ENCODE assay signal across 9 cellular contexts in the genomic region with DNA sequence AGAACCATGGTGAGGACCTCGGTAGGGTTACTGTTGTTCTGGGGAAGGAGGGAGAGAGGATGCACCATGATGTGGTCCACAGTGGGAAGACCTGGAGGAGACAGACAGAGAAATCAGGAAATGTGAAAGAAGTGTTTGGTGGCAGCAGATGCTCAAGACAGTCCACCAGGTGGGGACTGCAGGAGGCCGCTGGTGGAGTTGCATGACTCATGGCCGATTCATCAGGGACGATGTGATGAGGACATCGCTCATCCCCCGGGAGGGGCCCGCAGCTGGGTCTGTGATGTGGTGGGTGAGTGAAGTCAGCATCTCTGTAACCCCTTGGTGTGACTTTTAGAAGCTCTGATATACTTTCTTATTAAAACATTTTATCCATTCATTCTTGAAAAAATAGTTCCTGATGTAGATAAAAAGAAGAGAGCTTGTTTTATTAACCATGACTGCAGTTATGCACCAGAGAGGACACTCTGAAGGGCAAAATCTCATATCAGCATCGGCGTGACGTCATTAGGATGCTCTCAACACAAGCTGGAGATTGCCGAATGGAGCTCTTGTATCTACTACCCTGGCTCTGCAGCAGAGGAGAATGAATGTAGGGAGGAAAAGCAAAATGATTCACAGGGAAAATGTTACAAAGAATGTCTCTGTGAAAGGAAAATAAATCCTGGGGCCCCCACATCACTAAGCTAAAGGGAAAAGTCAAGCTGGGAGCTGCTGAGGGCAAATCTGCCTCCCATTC.
DNase-seq lines count a peak whose midpoint lies in the region; ATAC-seq and TF ChIP-seq lines count a peak whose summit lies in the region.
"Had no signal": no experiment of that assay in that cellular context is flagged by ENCODE, and none has a peak within 500 bp of the region (broad histone marks: within the 10 kb centered on the region; RNA-seq: fewer than 3 reads in every experiment).

No MANE protein-coding gene starts in this region.

- H2BK15ac ChIP-seq in mesendoderm (replicated peaks; ENCODE audit: low read depth), result no peak overlapping the region

- H2BK5ac ChIP-seq in mesendoderm (ENCODE audit: low read length), result no peak overlapping the region

- no peak overlapping the region for H3K4me3 ChIP-seq in mesendoderm (ENCODE audit: low read length)
- no peak overlapping the region for H3K4me3 ChIP-seq in transverse colon
- no peak overlapping the region for H3K4me3 ChIP-seq in spleen
- H3K4me3 ChIP-seq: upper lobe of left lung had no signal

- WGBS in mesendoderm (ENCODE audit: extremely low coverage, insufficient coverage, low lambda C conversion rate), result no CpG with 5 or more reads among the region's 11 CpGs
- 64 to 67% methylated on average over 5 to 11 of the region's 11 CpGs for WGBS in transverse colon (ENCODE audit: low coverage in 1 of 2), 2 donors
- 68 to 80% (median 73%) methylated on average over 11 of the region's 11 CpGs for WGBS in spleen, 5 donors

- H3K4ac ChIP-seq in mesendoderm (ENCODE audit: low read depth, low read length), result no peak overlapping the region

- no peaks in the 10 kb centered on the region for H3K27me3 Mint-ChIP-seq in type B pancreatic cell

- no peak overlapping the region for H3K27ac Mint-ChIP-seq in type B pancreatic cell

- peaks cover 6% of the 10 kb centered on the region for H3K9me3 Mint-ChIP-seq in type B pancreatic cell

- no peak overlapping the region for H2BK120ac ChIP-seq in mesendoderm (ENCODE audit: low read depth, low read length)

- peak overlapping the region; percentile 17 for H3K56ac ChIP-seq in mesendoderm (ENCODE audit: low read length)

- H3K36me3 Mint-ChIP-seq in type B pancreatic cell, result peaks cover 20% of the 10 kb centered on the region

- H3K4me1 Mint-ChIP-seq in type B pancreatic cell (ENCODE audit: unreplicated experiment), result peaks cover 5% of the 10 kb centered on the region

- TF ChIP-seq EP300 in transverse colon (IDR thresholded peaks at IDR 0.05; ENCODE audit: low read depth), result no peak

- no peak overlapping the region for H4K5ac ChIP-seq in mesendoderm (ENCODE audit: low read length)

- H3K27ac ChIP-seq in mesendoderm (ENCODE audit: low read depth, low read length) (no peak overlapping the region), transverse colon (no peak overlapping the region), spleen (no peak overlapping the region)

- H3K4me1 ChIP-seq in mesendoderm (ENCODE audit: control insufficient read depth, low read depth, low read length) (peaks cover 13% of the 10 kb centered on the region), transverse colon (no peaks in the 10 kb centered on the region), spleen (peaks cover 0 to 5% (median 0%) of the 10 kb centered on the region in 6 donors)

- H3K27me3 ChIP-seq in mesendoderm (ENCODE audit: insufficient read depth, low read length, poor library complexity) (no peaks in the 10 kb centered on the region), transverse colon (no peaks in the 10 kb centered on the region), spleen (replicated peaks in 1 of 7) (no peaks in the 10 kb centered on the region)
- H3K27me3 ChIP-seq: upper lobe of left lung had no signal

- H3K79me2 ChIP-seq in mesendoderm (ENCODE audit: control insufficient read depth, insufficient read depth, low read length), result no peaks in the 10 kb centered on the region

- peak overlapping the region; percentile 18 for H2AK5ac ChIP-seq in mesendoderm (ENCODE audit: low read length)

- TF ChIP-seq CTCF in transverse colon (IDR thresholded peaks at IDR 0.05), result no peak
- TF ChIP-seq CTCF in type B pancreatic cell (conservative IDR thresholded peaks at IDR 0.05), result no peak
- no peak for TF ChIP-seq CTCF in spleen (IDR thresholded peaks at IDR 0.05 in 8 of 11, conservative IDR thresholded peaks at IDR 0.05 in 3 of 11)

- intact Hi-C loops in transverse colon (cut with DNase I; ENCODE audit: low total_unique reads) (no loop called here), spleen (cut with DNase I; ENCODE audit: low total_unique reads) (no loop called here)

- no peak overlapping the region for H3K4me3 Mint-ChIP-seq in type B pancreatic cell

- no peaks in the 10 kb centered on the region for H3K9me3 ChIP-seq in transverse colon
- peaks cover 0 to 12% (median 5%) of the 10 kb centered on the region in 8 donors for H3K9me3 ChIP-seq in spleen
- H3K9me3 ChIP-seq: upper lobe of left lung had no signal

- no peak for TF ChIP-seq POLR2A in transverse colon (IDR thresholded peaks at IDR 0.05)
- no peak for TF ChIP-seq POLR2A in spleen (IDR thresholded peaks at IDR 0.05)

- H3K9ac ChIP-seq in mesendoderm (ENCODE audit: low read length), result no peak overlapping the region

- DNase-seq in AG08395 (ENCODE audit: low spot score) (peak; percentile 94), HS-5 (ENCODE audit: low read depth) (peak; percentile 82), mesendoderm (peak; percentile 89), transverse colon (peak; percentile 13), type B pancreatic cell (ENCODE audit: extremely low spot score, unreplicated experiment) (no peak), spleen (no peak)
- peak; percentile 77 to 83 for DNase-seq in activated T-cell treated with anti-CD3 and anti-CD28 coated beads, Interleukin-2, amount 50 U/mL, for 48 hours
- DNase-seq: upper lobe of left lung had no signal

- no peak overlapping the region for H3K23ac ChIP-seq in mesendoderm (ENCODE audit: low read length)

- no peak overlapping the region for H3K4me2 ChIP-seq in mesendoderm (ENCODE audit: low read length)

- in situ Hi-C loops in transverse colon (cut with MboI; ENCODE audit: low pct_ligation_motif_present in 1 of 4, low pct_unique_long_range_greater_than_20kb in 1 of 4, low sequenced_read_pairs in 3 of 4), result no loop called here

- no peaks in the 10 kb centered on the region for H3K79me1 ChIP-seq in mesendoderm (ENCODE audit: low read length)

- H4K8ac ChIP-seq in mesendoderm (ENCODE audit: low read depth, low read length), result no peak overlapping the region

- ATAC-seq in GM18858 (IDR thresholded peaks at IDR 0.05; ENCODE audit: unreplicated experiment), result no peak

- no peak overlapping the region for H3K18ac ChIP-seq in mesendoderm (ENCODE audit: low read length)

- H3K36me3 ChIP-seq in mesendoderm (ENCODE audit: control insufficient read depth, insufficient read depth, low read length) (no peaks in the 10 kb centered on the region), transverse colon (no peaks in the 10 kb centered on the region), spleen (peaks cover 0 to 48% (median 0%) of the 10 kb centered on the region in 6 donors)

Comparison
In these comparisons a context has a peak if more than half of its experiments do, and no peak if none do; other contexts are left out.
1. DNase-seq: peak in AG08395 (single experiment), HS-5 (single experiment), activated T-cell treated with anti-CD3 and anti-CD28 coated beads, Interleukin-2, amount 50 U/mL, for 48 hours (2 of 2), mesendoderm (single experiment) and transverse colon (single experiment); none in type B pancreatic cell (single experiment) and spleen (single experiment).